In the genomic region with DNA sequence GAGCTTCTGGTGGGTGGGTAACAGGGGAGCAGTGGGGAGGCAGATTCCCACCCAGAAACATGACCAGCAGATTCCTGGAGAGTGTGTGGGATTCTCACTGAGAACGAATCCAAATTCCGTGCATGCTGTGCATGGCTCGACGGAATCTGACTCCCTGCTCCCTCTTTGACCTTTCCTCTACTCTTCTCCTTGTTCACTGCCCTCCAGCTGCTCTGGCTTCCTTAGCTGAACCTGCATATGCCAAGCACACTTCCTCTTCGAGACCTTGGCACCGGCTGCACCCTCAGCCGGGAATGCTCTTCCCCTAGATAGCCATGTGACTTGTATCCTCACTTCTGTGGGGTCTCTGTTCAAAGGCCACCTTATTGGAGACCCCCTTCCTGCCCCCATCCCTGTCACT, we compare ENCODE assay signal across 1 cellular context.
TF ChIP-seq lines count a peak whose summit lies in the region.

No MANE protein-coding gene starts in this region.

TF ChIP-seq in H1, 55 proteins besides CTCF, POLR2A, EP300 and RAD21:
- TF ChIP-seq JUND (IDR thresholded peaks at IDR 0.05; ENCODE audit: low read length): no peak
- no peak for TF ChIP-seq TCF12 (IDR thresholded peaks at IDR 0.05; ENCODE audit: low read depth, low read length)
TF ChIP-seq in H1: peak in this region for 0.
